Comparison of ENCODE assay signal across 8 cellular contexts in genomic region chr11:15208570-15209222, GRCh38.
A peak's percentile ranks its signal among the peaks of the same experiment; 100 is the strongest.
DNase-seq lines count a peak whose midpoint lies in the region; ATAC-seq and TF ChIP-seq lines count a peak whose summit lies in the region.

No MANE protein-coding gene starts in this region.

- no peaks in the 10 kb centered on the region for H3K4me1 Mint-ChIP-seq in activated T-cell treated with anti-CD3 and anti-CD28 coated beads, Interleukin-2, amount 50 U/mL, for 4 hours (ENCODE audit: low read depth)
- H3K4me1 Mint-ChIP-seq in nephron progenitor cell, result no peaks in the 10 kb centered on the region
- no peaks in the 10 kb centered on the region for H3K4me1 Mint-ChIP-seq in stimulated activated naive CD8-positive, alpha-beta T cell treated with anti-CD3 and anti-CD28 coated beads, Interleukin-15, amount 100 ng/mL, for 72 hours

- no peaks in the 10 kb centered on the region for H3K9me2 ChIP-seq in PC-9 (ENCODE audit: insufficient read depth)

- no TSS peak for BruUV-seq in PC-9 (replicated peaks; lab: Mats Ljungman, UMichigan)

- H3K27me3 ChIP-seq in PC-9 (ENCODE audit: insufficient read depth, low read depth), result no peaks in the 10 kb centered on the region

- H3K79me2 ChIP-seq in PC-9 (ENCODE audit: low read depth), result no peaks in the 10 kb centered on the region

- no peak overlapping the region for H3K4me3 ChIP-seq in PC-9

- peak; percentile 96 for ATAC-seq in GM21381 (IDR thresholded peaks at IDR 0.05; ENCODE audit: unreplicated experiment)
- peak; percentile 63 for ATAC-seq in HG03575 (IDR thresholded peaks at IDR 0.05; ENCODE audit: extremely low read depth, insufficient number of reproducible peaks, low FRiP score, unreplicated experiment)
- ATAC-seq in activated T-cell treated with anti-CD3 and anti-CD28 coated beads, Interleukin-2, amount 50 U/mL, for 4 hours, result peak; percentile 90 to 94
- ATAC-seq in stimulated activated naive CD8-positive, alpha-beta T cell treated with anti-CD3 and anti-CD28 coated beads, Interleukin-15, amount 100 ng/mL, for 72 hours, result peak; percentile 91

- no peaks in the 10 kb centered on the region for H3K9me3 Mint-ChIP-seq in activated T-cell treated with anti-CD3 and anti-CD28 coated beads, Interleukin-2, amount 50 U/mL, for 4 hours
- no peaks in the 10 kb centered on the region for H3K9me3 Mint-ChIP-seq in nephron progenitor cell
- H3K9me3 Mint-ChIP-seq in stimulated activated naive CD8-positive, alpha-beta T cell treated with anti-CD3 and anti-CD28 coated beads, Interleukin-15, amount 100 ng/mL, for 72 hours, result no peaks in the 10 kb centered on the region

- peaks cover 2% of the 10 kb centered on the region for H3K27me3 Mint-ChIP-seq in activated T-cell treated with anti-CD3 and anti-CD28 coated beads, Interleukin-2, amount 50 U/mL, for 4 hours (ENCODE audit: low read depth)
- peaks cover 9% of the 10 kb centered on the region for H3K27me3 Mint-ChIP-seq in nephron progenitor cell (ENCODE audit: low read depth, poor library complexity)
- H3K27me3 Mint-ChIP-seq in stimulated activated naive CD8-positive, alpha-beta T cell treated with anti-CD3 and anti-CD28 coated beads, Interleukin-15, amount 100 ng/mL, for 72 hours, result peaks cover 12% of the 10 kb centered on the region

- H3K4me3 Mint-ChIP-seq in activated T-cell treated with anti-CD3 and anti-CD28 coated beads, Interleukin-2, amount 50 U/mL, for 4 hours, result no peak overlapping the region
- H3K4me3 Mint-ChIP-seq in nephron progenitor cell, result no peak overlapping the region
- H3K4me3 Mint-ChIP-seq in stimulated activated naive CD8-positive, alpha-beta T cell treated with anti-CD3 and anti-CD28 coated beads, Interleukin-15, amount 100 ng/mL, for 72 hours, result no peak overlapping the region

- no peak overlapping the region for H2AFZ ChIP-seq in PC-9

- intact Hi-C loops in PC-9 (cut with micrococcal nuclease; ENCODE audit: unreplicated experiment), result loop anchor here (2.0 to 10.0 kb wide), 3 partner anchors 108 to 414 kb away; no protein-coding TSS in a partner anchor

- H3K9me3 ChIP-seq in PC-9 (ENCODE audit: insufficient read depth, low read depth), result no peaks in the 10 kb centered on the region

- POLR2A ChIA-PET in PC-9 (lab: Charles Lee; ENCODE audit: unreplicated experiment), result no interaction called here

- CTCF ChIA-PET in PC-9 (lab: Charles Lee), result no interaction called here

- H3F3A ChIP-seq in PC-9 (ENCODE audit: insufficient read depth, low read depth), result no peaks in the 10 kb centered on the region

- H3K27ac ChIP-seq in PC-9, result no peak overlapping the region

- H4K20me1 ChIP-seq in PC-9 (ENCODE audit: insufficient read depth), result no peaks in the 10 kb centered on the region

- no peaks in the 10 kb centered on the region for H3K36me3 ChIP-seq in PC-9 (ENCODE audit: low read depth)

- DNase-seq in DMS79 (lab: John Stamatoyannopoulos, UW), result peak; percentile 21
- peak in 1 of 2 experiments; percentile 41 for DNase-seq in PC-9
- DNase-seq in activated T-cell treated with anti-CD3 and anti-CD28 coated beads, Interleukin-2, amount 50 U/mL, for 4 hours, result peak; percentile 64
- peak; percentile 56 for DNase-seq in fibroblast of gingiva (ENCODE audit: low read depth)
- DNase-seq in nephron progenitor cell, result peak; percentile 91
- peak; percentile 76 to 78 for DNase-seq in stimulated activated naive CD8-positive, alpha-beta T cell treated with anti-CD3 and anti-CD28 coated beads, Interleukin-15, amount 100 ng/mL, for 72 hours

- H3K4me1 ChIP-seq in PC-9 (replicated peaks; ENCODE audit: insufficient read depth), result no peaks in the 10 kb centered on the region

- no peaks in the 10 kb centered on the region for H3K36me3 Mint-ChIP-seq in activated T-cell treated with anti-CD3 and anti-CD28 coated beads, Interleukin-2, amount 50 U/mL, for 4 hours (ENCODE audit: insufficient read depth)
- H3K36me3 Mint-ChIP-seq in nephron progenitor cell (ENCODE audit: low read depth), result no peaks in the 10 kb centered on the region

- TF ChIP-seq CTCF in PC-9 (conservative IDR thresholded peaks at IDR 0.05) (peak; percentile 84), nephron progenitor cell (IDR thresholded peaks at IDR 0.05) (peak; percentile 96)

- H3K27ac Mint-ChIP-seq in nephron progenitor cell, result no peak overlapping the region
- no peak overlapping the region for H3K27ac Mint-ChIP-seq in stimulated activated naive CD8-positive, alpha-beta T cell treated with anti-CD3 and anti-CD28 coated beads, Interleukin-15, amount 100 ng/mL, for 72 hours

- no peak overlapping the region for H3K4me2 ChIP-seq in PC-9
